ENCODE assay signal across 1 cellular context in the genomic region with DNA sequence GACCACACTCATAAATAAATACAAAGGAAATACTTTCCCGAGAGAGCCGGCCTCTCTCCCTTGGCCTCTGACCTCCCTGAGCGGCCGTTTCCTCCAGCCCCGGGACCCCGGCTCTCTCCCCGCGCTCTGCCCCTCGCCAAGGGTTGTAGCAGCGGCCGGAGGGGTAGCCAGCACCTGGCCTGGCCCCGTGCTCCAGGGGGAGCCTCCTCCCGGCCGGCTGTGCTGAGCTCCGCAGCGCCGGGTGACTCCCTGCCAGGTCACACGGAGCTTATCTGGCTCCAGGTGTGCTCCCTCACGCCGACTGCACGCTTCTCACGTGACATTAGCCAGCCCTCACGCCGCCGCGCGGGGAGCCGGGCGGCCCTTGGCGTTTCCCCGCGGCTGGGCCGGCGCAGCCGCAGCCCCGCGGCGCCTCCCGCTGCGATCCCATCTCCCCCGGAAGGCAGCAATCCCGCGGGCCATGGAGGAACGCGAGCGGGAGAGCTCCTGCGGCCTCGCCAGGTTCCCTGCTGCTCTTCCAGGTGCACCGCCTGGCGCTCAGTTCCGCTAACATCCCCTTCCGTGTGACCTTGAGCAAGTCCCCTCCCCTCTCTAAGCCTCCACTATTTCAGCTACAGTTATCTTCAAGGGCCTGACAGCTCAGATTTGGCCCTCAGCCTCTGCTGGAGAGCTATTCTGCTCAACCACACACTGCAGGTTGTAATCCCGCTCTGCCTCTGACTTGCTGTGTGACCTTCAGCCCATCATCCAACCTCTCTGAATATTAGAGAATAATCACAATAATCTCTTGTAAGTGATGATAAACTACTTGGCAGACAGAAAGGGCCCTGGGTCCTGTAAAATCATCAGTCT.
TF ChIP-seq lines count a peak whose summit lies in the region.

No MANE protein-coding gene starts in this region.

TF ChIP-seq in HepG2, 621 proteins besides CTCF, POLR2A, EP300 and RAD21 (continued from another document and continues in another):
- peak; percentile 73; the same call in 1 of the 2 replicates for TF ChIP-seq ZNF674 (CRISPR knock-in tag; IDR thresholded peaks at IDR 0.05; ENCODE audit: low read depth)
- no peak for TF ChIP-seq RBM22 (optimal IDR thresholded peaks at IDR 0.05; ENCODE audit: low read length)
- TF ChIP-seq, protein P1, sequence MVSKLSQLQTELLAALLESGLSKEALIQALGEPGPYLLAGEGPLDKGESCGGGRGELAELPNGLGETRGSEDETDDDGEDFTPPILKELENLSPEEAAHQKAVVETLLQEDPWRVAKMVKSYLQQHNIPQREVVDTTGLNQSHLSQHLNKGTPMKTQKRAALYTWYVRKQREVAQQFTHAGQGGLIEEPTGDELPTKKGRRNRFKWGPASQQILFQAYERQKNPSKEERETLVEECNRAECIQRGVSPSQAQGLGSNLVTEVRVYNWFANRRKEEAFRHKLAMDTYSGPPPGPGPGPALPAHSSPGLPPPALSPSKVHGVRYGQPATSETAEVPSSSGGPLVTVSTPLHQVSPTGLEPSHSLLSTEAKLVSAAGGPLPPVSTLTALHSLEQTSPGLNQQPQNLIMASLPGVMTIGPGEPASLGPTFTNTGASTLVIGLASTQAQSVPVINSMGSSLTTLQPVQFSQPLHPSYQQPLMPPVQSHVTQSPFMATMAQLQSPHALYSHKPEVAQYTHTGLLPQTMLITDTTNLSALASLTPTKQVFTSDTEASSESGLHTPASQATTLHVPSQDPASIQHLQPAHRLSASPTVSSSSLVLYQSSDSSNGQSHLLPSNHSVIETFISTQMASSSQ (IDR thresholded peaks at IDR 0.05; ENCODE audit: low read depth): no peak
- TF ChIP-seq, protein P1 (CRISPR knock-in tag; IDR thresholded peaks at IDR 0.05; ENCODE audit: borderline replicate concordance): no peak
- TF ChIP-seq, protein P2, sequence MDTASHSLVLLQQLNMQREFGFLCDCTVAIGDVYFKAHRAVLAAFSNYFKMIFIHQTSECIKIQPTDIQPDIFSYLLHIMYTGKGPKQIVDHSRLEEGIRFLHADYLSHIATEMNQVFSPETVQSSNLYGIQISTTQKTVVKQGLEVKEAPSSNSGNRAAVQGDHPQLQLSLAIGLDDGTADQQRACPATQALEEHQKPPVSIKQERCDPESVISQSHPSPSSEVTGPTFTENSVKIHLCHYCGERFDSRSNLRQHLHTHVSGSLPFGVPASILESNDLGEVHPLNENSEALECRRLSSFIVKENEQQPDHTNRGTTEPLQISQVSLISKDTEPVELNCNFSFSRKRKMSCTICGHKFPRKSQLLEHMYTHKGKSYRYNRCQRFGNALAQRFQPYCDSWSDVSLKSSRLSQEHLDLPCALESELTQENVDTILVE (CRISPR knock-in tag; IDR thresholded peaks at IDR 0.05): no peak
- TF ChIP-seq, protein P3, sequence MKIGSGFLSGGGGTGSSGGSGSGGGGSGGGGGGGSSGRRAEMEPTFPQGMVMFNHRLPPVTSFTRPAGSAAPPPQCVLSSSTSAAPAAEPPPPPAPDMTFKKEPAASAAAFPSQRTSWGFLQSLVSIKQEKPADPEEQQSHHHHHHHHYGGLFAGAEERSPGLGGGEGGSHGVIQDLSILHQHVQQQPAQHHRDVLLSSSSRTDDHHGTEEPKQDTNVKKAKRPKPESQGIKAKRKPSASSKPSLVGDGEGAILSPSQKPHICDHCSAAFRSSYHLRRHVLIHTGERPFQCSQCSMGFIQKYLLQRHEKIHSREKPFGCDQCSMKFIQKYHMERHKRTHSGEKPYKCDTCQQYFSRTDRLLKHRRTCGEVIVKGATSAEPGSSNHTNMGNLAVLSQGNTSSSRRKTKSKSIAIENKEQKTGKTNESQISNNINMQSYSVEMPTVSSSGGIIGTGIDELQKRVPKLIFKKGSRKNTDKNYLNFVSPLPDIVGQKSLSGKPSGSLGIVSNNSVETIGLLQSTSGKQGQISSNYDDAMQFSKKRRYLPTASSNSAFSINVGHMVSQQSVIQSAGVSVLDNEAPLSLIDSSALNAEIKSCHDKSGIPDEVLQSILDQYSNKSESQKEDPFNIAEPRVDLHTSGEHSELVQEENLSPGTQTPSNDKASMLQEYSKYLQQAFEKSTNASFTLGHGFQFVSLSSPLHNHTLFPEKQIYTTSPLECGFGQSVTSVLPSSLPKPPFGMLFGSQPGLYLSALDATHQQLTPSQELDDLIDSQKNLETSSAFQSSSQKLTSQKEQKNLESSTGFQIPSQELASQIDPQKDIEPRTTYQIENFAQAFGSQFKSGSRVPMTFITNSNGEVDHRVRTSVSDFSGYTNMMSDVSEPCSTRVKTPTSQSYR (CRISPR knock-in tag; IDR thresholded peaks at IDR 0.05; ENCODE audit: borderline replicate concordance): peak; percentile 35; the same call in 1 of the 2 replicates
- TF ChIP-seq, protein P4, sequence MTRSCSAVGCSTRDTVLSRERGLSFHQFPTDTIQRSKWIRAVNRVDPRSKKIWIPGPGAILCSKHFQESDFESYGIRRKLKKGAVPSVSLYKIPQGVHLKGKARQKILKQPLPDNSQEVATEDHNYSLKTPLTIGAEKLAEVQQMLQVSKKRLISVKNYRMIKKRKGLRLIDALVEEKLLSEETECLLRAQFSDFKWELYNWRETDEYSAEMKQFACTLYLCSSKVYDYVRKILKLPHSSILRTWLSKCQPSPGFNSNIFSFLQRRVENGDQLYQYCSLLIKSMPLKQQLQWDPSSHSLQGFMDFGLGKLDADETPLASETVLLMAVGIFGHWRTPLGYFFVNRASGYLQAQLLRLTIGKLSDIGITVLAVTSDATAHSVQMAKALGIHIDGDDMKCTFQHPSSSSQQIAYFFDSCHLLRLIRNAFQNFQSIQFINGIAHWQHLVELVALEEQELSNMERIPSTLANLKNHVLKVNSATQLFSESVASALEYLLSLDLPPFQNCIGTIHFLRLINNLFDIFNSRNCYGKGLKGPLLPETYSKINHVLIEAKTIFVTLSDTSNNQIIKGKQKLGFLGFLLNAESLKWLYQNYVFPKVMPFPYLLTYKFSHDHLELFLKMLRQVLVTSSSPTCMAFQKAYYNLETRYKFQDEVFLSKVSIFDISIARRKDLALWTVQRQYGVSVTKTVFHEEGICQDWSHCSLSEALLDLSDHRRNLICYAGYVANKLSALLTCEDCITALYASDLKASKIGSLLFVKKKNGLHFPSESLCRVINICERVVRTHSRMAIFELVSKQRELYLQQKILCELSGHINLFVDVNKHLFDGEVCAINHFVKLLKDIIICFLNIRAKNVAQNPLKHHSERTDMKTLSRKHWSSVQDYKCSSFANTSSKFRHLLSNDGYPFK (CRISPR knock-in tag; IDR thresholded peaks at IDR 0.05; ENCODE audit: borderline replicate concordance): no peak
- TF ChIP-seq, protein P5, sequence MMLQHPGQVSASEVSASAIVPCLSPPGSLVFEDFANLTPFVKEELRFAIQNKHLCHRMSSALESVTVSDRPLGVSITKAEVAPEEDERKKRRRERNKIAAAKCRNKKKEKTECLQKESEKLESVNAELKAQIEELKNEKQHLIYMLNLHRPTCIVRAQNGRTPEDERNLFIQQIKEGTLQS (CRISPR knock-in tag; IDR thresholded peaks at IDR 0.05): peak; percentile 12; the same call in 1 of the 2 replicates
- no peak for TF ChIP-seq PAF1 (CRISPR knock-in tag; IDR thresholded peaks at IDR 0.05)
- TF ChIP-seq, protein P6, sequence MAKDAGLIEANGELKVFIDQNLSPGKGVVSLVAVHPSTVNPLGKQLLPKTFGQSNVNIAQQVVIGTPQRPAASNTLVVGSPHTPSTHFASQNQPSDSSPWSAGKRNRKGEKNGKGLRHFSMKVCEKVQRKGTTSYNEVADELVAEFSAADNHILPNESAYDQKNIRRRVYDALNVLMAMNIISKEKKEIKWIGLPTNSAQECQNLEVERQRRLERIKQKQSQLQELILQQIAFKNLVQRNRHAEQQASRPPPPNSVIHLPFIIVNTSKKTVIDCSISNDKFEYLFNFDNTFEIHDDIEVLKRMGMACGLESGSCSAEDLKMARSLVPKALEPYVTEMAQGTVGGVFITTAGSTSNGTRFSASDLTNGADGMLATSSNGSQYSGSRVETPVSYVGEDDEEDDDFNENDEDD (CRISPR knock-in tag; IDR thresholded peaks at IDR 0.05; ENCODE audit: borderline replicate concordance): peak; percentile 79; the same call in 1 of the 2 replicates
- no peak for TF ChIP-seq HMG20B (CRISPR knock-in tag; conservative IDR thresholded peaks at IDR 0.05)
- TF ChIP-seq, protein P7, sequence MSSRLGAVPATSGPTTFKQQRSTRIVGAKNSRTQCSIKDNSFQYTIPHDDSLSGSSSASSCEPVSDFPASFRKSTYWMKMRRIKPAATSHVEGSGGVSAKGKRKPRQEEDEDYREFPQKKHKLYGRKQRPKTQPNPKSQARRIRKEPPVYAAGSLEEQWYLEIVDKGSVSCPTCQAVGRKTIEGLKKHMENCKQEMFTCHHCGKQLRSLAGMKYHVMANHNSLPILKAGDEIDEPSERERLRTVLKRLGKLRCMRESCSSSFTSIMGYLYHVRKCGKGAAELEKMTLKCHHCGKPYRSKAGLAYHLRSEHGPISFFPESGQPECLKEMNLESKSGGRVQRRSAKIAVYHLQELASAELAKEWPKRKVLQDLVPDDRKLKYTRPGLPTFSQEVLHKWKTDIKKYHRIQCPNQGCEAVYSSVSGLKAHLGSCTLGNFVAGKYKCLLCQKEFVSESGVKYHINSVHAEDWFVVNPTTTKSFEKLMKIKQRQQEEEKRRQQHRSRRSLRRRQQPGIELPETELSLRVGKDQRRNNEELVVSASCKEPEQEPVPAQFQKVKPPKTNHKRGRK (CRISPR knock-in tag; IDR thresholded peaks at IDR 0.05): no peak
- 0 out of 2 replicates have a peak, but pooled peaks have one; percentile 25 for TF ChIP-seq ZNF761 (CRISPR knock-in tag; conservative IDR thresholded peaks at IDR 0.05)
- TF ChIP-seq, protein P8, sequence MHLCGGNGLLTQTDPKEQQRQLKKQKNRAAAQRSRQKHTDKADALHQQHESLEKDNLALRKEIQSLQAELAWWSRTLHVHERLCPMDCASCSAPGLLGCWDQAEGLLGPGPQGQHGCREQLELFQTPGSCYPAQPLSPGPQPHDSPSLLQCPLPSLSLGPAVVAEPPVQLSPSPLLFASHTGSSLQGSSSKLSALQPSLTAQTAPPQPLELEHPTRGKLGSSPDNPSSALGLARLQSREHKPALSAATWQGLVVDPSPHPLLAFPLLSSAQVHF (CRISPR knock-in tag; IDR thresholded peaks at IDR 0.05): no peak
- no peak for TF ChIP-seq ZFYVE20 (CRISPR knock-in tag; IDR thresholded peaks at IDR 0.05; ENCODE audit: borderline replicate concordance, low read depth)
- no peak for TF ChIP-seq ZNF549 (CRISPR knock-in tag; IDR thresholded peaks at IDR 0.05)
- TF ChIP-seq PHF5A (CRISPR knock-in tag; IDR thresholded peaks at IDR 0.05; ENCODE audit: low read depth, unreplicated experiment): no peak
- TF ChIP-seq, protein P9, sequence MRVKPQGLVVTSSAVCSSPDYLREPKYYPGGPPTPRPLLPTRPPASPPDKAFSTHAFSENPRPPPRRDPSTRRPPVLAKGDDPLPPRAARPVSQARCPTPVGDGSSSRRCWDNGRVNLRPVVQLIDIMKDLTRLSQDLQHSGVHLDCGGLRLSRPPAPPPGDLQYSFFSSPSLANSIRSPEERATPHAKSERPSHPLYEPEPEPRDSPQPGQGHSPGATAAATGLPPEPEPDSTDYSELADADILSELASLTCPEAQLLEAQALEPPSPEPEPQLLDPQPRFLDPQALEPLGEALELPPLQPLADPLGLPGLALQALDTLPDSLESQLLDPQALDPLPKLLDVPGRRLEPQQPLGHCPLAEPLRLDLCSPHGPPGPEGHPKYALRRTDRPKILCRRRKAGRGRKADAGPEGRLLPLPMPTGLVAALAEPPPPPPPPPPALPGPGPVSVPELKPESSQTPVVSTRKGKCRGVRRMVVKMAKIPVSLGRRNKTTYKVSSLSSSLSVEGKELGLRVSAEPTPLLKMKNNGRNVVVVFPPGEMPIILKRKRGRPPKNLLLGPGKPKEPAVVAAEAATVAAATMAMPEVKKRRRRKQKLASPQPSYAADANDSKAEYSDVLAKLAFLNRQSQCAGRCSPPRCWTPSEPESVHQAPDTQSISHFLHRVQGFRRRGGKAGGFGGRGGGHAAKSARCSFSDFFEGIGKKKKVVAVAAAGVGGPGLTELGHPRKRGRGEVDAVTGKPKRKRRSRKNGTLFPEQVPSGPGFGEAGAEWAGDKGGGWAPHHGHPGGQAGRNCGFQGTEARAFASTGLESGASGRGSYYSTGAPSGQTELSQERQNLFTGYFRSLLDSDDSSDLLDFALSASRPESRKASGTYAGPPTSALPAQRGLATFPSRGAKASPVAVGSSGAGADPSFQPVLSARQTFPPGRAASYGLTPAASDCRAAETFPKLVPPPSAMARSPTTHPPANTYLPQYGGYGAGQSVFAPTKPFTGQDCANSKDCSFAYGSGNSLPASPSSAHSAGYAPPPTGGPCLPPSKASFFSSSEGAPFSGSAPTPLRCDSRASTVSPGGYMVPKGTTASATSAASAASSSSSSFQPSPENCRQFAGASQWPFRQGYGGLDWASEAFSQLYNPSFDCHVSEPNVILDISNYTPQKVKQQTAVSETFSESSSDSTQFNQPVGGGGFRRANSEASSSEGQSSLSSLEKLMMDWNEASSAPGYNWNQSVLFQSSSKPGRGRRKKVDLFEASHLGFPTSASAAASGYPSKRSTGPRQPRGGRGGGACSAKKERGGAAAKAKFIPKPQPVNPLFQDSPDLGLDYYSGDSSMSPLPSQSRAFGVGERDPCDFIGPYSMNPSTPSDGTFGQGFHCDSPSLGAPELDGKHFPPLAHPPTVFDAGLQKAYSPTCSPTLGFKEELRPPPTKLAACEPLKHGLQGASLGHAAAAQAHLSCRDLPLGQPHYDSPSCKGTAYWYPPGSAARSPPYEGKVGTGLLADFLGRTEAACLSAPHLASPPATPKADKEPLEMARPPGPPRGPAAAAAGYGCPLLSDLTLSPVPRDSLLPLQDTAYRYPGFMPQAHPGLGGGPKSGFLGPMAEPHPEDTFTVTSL (CRISPR knock-in tag; IDR thresholded peaks at IDR 0.05; ENCODE audit: borderline replicate concordance): no peak
- no peak for TF ChIP-seq IRF2 (CRISPR knock-in tag; IDR thresholded peaks at IDR 0.05)
- no peak for TF ChIP-seq CREB1 (IDR thresholded peaks at IDR 0.05)
- no peak for TF ChIP-seq CREB1 (CRISPR knock-in tag; IDR thresholded peaks at IDR 0.05)
- TF ChIP-seq ZNF567 (CRISPR knock-in tag; IDR thresholded peaks at IDR 0.05; ENCODE audit: borderline replicate concordance): 0 out of 2 replicates have a peak, but pooled peaks have one; percentile 27
- TF ChIP-seq, protein P10, sequence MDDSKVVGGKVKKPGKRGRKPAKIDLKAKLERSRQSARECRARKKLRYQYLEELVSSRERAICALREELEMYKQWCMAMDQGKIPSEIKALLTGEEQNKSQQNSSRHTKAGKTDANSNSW (CRISPR knock-in tag; IDR thresholded peaks at IDR 0.05; ENCODE audit: borderline replicate concordance): no peak
- TF ChIP-seq ZFP1 (CRISPR knock-in tag; IDR thresholded peaks at IDR 0.05): no peak
- TF ChIP-seq, protein P11, sequence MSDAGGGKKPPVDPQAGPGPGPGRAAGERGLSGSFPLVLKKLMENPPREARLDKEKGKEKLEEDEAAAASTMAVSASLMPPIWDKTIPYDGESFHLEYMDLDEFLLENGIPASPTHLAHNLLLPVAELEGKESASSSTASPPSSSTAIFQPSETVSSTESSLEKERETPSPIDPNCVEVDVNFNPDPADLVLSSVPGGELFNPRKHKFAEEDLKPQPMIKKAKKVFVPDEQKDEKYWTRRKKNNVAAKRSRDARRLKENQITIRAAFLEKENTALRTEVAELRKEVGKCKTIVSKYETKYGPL (CRISPR knock-in tag; IDR thresholded peaks at IDR 0.05): no peak
- no peak for TF ChIP-seq ZNF282 (IDR thresholded peaks at IDR 0.05; ENCODE audit: partially characterized antibody)
